Comparison of ENCODE assay signal across 8 cellular contexts in genomic region chr11:67468056-67468455, GRCh38. TPM values are rescaled to one million over a fixed set of nuclear protein-coding genes. Genes with fewer than 3 reads are reported as not detected.
DNase-seq lines count a peak whose midpoint lies in the region; ATAC-seq and TF ChIP-seq lines count a peak whose summit lies in the region.

No MANE protein-coding gene starts in this region.

- DNase-seq in stimulated activated CD4-positive, alpha-beta T cell treated with anti-CD3 and anti-CD28 coated beads, Interleukin-15, amount 100 ng/mL, for 24 hours = peak; percentile 55
- no peak for DNase-seq in stimulated activated CD4-positive, alpha-beta T cell treated with anti-CD3 and anti-CD28 coated beads, Interleukin-4, amount 100 ng/mL, for 1 hour
- DNase-seq in activated T-cell treated with anti-CD3 and anti-CD28 coated beads, Interleukin-2, amount 50 U/mL, for 48 hours = peak; percentile 44 to 54
- DNase-seq in heart right ventricle = no peak
- DNase-seq in skeletal muscle cell (ENCODE audit: low read depth) = no peak
- DNase-seq in putamen (ENCODE audit: low spot score) = no peak
- no peak for DNase-seq in NCI-H226
- no peak for DNase-seq in Kasumi-1 (lab: John Stamatoyannopoulos, UW)

- no peaks in the 10 kb centered on the region for H3K9me3 ChIP-seq in heart right ventricle

- no peaks in the 10 kb centered on the region for H3K27me3 ChIP-seq in heart right ventricle

- peaks cover 0 to 6% (median 0%) of the 10 kb centered on the region in 9 donors for H3K36me3 ChIP-seq in heart right ventricle

- intact Hi-C loops in heart right ventricle (cut with DNase I) = loop anchor here in 8 of 10 donors (2.0 to 5.0 kb wide), 6 partner anchors 37 to 76 kb away; partner anchors contain the start of genes PPP1CA (in 6 of the 8), TBC1D10C (in 6 of the 8), PITPNM1 (in 2 of the 8) and RPS6KB2 (in 2 of the 8)

- peak overlapping the region in 9 of 10 donors; percentile 67 to 99 (median 84) for H3K4me3 ChIP-seq in heart right ventricle
- H3K4me3 ChIP-seq in skeletal muscle cell (ENCODE audit: low read depth, low read length) = peak overlapping the region; percentile 81

- H3K4me1 ChIP-seq in heart right ventricle = peaks cover 8 to 55% (median 30%) of the 10 kb centered on the region in 9 donors

- peak overlapping the region in 8 of 10 donors; percentile 85 to 94 (median 90) for H3K27ac ChIP-seq in heart right ventricle

- no peak for ATAC-seq in heart right ventricle

- no peak for TF ChIP-seq CTCF in heart right ventricle (IDR thresholded peaks at IDR 0.05)

- WGBS in heart right ventricle, 2 donors = 20 to 33% methylated on average over 5 of the region's 5 CpGs

RNA-seq across cellular contexts. Expression of gene TMEM134, which starts 1.0 kb away (rescaled TPM):
- total RNA-seq in heart right ventricle = 100 to 1,000 TPM in 1 of 10 donors, 10 to 100 TPM in 9; 69.8 to 104 (median 81.2) TPM
- polyA plus RNA-seq in heart right ventricle = 10 to 100 TPM; 78.0 to 94.4 TPM

RNA-seq across cellular contexts. Expression of gene CABP4, which starts 12.9 kb away (rescaled TPM):
- total RNA-seq in heart right ventricle = 1 to 10 TPM in 2 of 10 donors, under 1 TPM in 7, not detected in 1; 0.17 to 1.5 (median 0.70) TPM
- 1 to 10 TPM in 1 of 2 donors, under 1 TPM in 1; 0.39 to 1.5 TPM for polyA plus RNA-seq in heart right ventricle

RNA-seq across cellular contexts. Expression of gene AIP, which starts 14.8 kb away (rescaled TPM):
- 10 to 100 TPM; 37.5 to 63.0 (median 49.8) TPM for total RNA-seq in heart right ventricle
- polyA plus RNA-seq in heart right ventricle = 100 to 1,000 TPM in 1 of 2 donors, 10 to 100 TPM in 1; 74.8 to 104 TPM

RNA-seq across cellular contexts. Expression of gene GPR152, which starts 15.5 kb away (rescaled TPM):
- not detected for total RNA-seq in heart right ventricle
- not detected for polyA plus RNA-seq in heart right ventricle

RNA-seq across cellular contexts. Expression of gene CORO1B, which starts 24.8 kb away (rescaled TPM):
- 10 to 100 TPM; 12.2 to 38.7 (median 19.6) TPM for total RNA-seq in heart right ventricle
- polyA plus RNA-seq in heart right ventricle = 10 to 100 TPM; 29.1 to 42.3 TPM

Comparison
In these comparisons a context has a peak if more than half of its experiments do, and no peak if none do; other contexts are left out.
1. DNase-seq: peak in stimulated activated CD4-positive, alpha-beta T cell treated with anti-CD3 and anti-CD28 coated beads, Interleukin-15, amount 100 ng/mL, for 24 hours (single experiment) and activated T-cell treated with anti-CD3 and anti-CD28 coated beads, Interleukin-2, amount 50 U/mL, for 48 hours (2 of 2); none in stimulated activated CD4-positive, alpha-beta T cell treated with anti-CD3 and anti-CD28 coated beads, Interleukin-4, amount 100 ng/mL, for 1 hour (single experiment), heart right ventricle (0 of 2), skeletal muscle cell (single experiment), putamen (single experiment), NCI-H226 (single experiment) and Kasumi-1 (0 of 2).